Comparison of ENCODE assay signal across 11 cellular contexts in genomic region chr10:22631646-22632278, GRCh38.
DNase-seq lines count a peak whose midpoint lies in the region; ATAC-seq, FAIRE-seq and TF ChIP-seq lines count a peak whose summit lies in the region.
"Had no signal": no experiment of that assay in that cellular context is flagged by ENCODE, and none has a peak within 500 bp of the region (broad histone marks: within the 10 kb centered on the region; RNA-seq: fewer than 3 reads in every experiment).

No MANE protein-coding gene starts in this region.

- H3K27ac ChIP-seq in HUES48 (ENCODE audit: low read depth, low read length): peak overlapping the region; percentile 72
- peak overlapping the region; percentile 90 for H3K27ac ChIP-seq in cingulate gyrus (ENCODE audit: low read depth, low read length)
- no peak overlapping the region for H3K27ac ChIP-seq in pancreas
- H3K27ac ChIP-seq: thoracic aorta had no signal

- no peak for FAIRE-seq in pancreas (lab: Jason Lieb, UNC)

- H3K4me3 ChIP-seq in HUES48 (ENCODE audit: low read depth, low read length) (no peak overlapping the region), pancreas (no peak overlapping the region)
- H3K4me3 ChIP-seq: thoracic aorta had no signal

- H3K27ac Mint-ChIP-seq in mesothelial cell of epicardium: peak overlapping the region; percentile 74

- no peak overlapping the region for H3K4me3 Mint-ChIP-seq in mesothelial cell of epicardium

- H3K9me3 Mint-ChIP-seq in mesothelial cell of epicardium: no peaks in the 10 kb centered on the region

- H3K36me3 ChIP-seq in HUES48 (ENCODE audit: control insufficient read depth, insufficient read depth, low read length): no peaks in the 10 kb centered on the region; the same call in 1 of the 2 replicates
- no peaks in the 10 kb centered on the region for H3K36me3 ChIP-seq in pancreas
- H3K36me3 ChIP-seq: thoracic aorta had no signal

- H3K9ac ChIP-seq in HUES48 (ENCODE audit: low read depth, low read length): no peak overlapping the region

- 93 to 94% methylated on average over 10 of the region's 10 CpGs for WGBS in pancreas, 2 donors

- H3K4me1 Mint-ChIP-seq in mesothelial cell of epicardium: peaks cover 78% of the 10 kb centered on the region

- no peaks in the 10 kb centered on the region for H3K9me3 ChIP-seq in HUES48 (ENCODE audit: control insufficient read depth, insufficient read depth, low read length)
- no peaks in the 10 kb centered on the region for H3K9me3 ChIP-seq in pancreas
- H3K9me3 ChIP-seq: thoracic aorta had no signal

- no peaks in the 10 kb centered on the region for H3K27me3 ChIP-seq in HUES48 (ENCODE audit: control insufficient read depth, insufficient read depth, low read length)
- H3K27me3 ChIP-seq in pancreas: no peaks in the 10 kb centered on the region

- ATAC-seq in pancreas: no peak

- H3K36me3 Mint-ChIP-seq in mesothelial cell of epicardium: peaks cover 3% of the 10 kb centered on the region

- H3K4me1 ChIP-seq in HUES48 (ENCODE audit: control insufficient read depth, insufficient read depth, low read length) (peaks cover 43% of the 10 kb centered on the region), pancreas (peaks cover 0 to 18% (median 17%) of the 10 kb centered on the region in 3 donors)

- TF ChIP-seq CTCF in mesothelial cell of epicardium (IDR thresholded peaks at IDR 0.05; ENCODE audit: unreplicated experiment) (no peak), pancreas (IDR thresholded peaks at IDR 0.05) (no peak)

- DNase-seq in Ammon's horn (ENCODE audit: low spot score) (peak; percentile 93), mesothelial cell of epicardium (ENCODE audit: low spot score in 2 of 2, unreplicated experiment in 2 of 2) (no peak), AG08396 (ENCODE audit: low spot score) (no peak), pancreas (no peak)
- DNase-seq in activated CD4-positive, CD25-positive, alpha-beta regulatory T cell treated with anti-CD3 and anti-CD28 coated beads, Interleukin-2, amount 50 U/mL, for 72 hours: no peak
- no peak for DNase-seq in stimulated activated CD4-positive, alpha-beta T cell treated with anti-CD3 and anti-CD28 coated beads, Interleukin-2, amount 100 ng/mL, for 24 hours
- DNase-seq: activated CD4-positive, alpha-beta T cell treated with anti-CD3 and anti-CD28 coated beads for 48 hours; NCI-H524 treated with DMSO at 0.1 percent for 48 hours had no signal

- no peaks in the 10 kb centered on the region for H3K27me3 Mint-ChIP-seq in mesothelial cell of epicardium (ENCODE audit: low read depth)

- intact Hi-C loops in pancreas (cut with DNase I): no loop called here

Comparison
In these comparisons a context has a peak if more than half of its experiments do, and no peak if none do; other contexts are left out.
1. H3K27ac ChIP-seq: peak in HUES48 (single experiment) and cingulate gyrus (single experiment); none in pancreas (0 of 4).